Comparison of ENCODE assay signal across 1 cellular context in genomic region chr6:140003217-140003616, GRCh38.
TF ChIP-seq lines count a peak whose summit lies in the region.

No MANE protein-coding gene starts in this region.

TF ChIP-seq in IMR-90, 13 proteins besides CTCF, POLR2A, EP300 and RAD21:
- TF ChIP-seq CHD1 (IDR thresholded peaks at IDR 0.05; ENCODE audit: low read depth, low read length) (no peak), MAFK (IDR thresholded peaks at IDR 0.05; ENCODE audit: low read depth, low read length) (no peak), RCOR1 (IDR thresholded peaks at IDR 0.05; ENCODE audit: insufficient replicate concordance, low read length) (no peak), MXI1 (IDR thresholded peaks at IDR 0.05; ENCODE audit: borderline replicate concordance, low read depth, low read length) (no peak), FOS (IDR thresholded peaks at IDR 0.05; ENCODE audit: low read depth, low read length) (no peak), BHLHE40 (IDR thresholded peaks at IDR 0.05; ENCODE audit: low read depth, low read length) (no peak), ELK1 (IDR thresholded peaks at IDR 0.05; ENCODE audit: borderline replicate concordance, low read depth, low read length) (no peak), RFX5 (IDR thresholded peaks at IDR 0.05; ENCODE audit: low read depth, low read length) (no peak), CEBPB (IDR thresholded peaks at IDR 0.05; ENCODE audit: low read depth, low read length) (no peak), NFE2L2 (IDR thresholded peaks at IDR 0.05; ENCODE audit: low read depth, low read length) (no peak)
